In the genomic region with DNA sequence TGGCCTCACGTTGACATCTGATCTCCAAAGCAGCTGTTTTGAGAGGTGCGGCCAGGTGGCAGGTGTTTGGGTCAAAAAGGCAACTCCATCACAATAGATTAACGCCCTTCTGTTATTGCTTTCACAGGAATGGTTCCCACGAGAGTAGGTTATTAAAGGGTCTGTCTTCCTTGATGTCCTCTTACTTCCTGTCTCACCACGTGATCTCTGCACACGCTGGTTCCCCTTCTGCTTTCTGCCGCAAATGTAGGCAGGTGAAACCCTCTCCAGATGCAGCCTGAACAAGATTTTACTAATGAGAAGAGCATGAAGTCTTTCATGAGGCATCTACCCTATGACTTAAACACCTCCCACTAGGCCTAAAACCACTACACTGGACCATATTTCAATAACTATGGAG, we compare ENCODE assay signal across 13 cellular contexts. TPM values are rescaled to one million over a fixed set of nuclear protein-coding genes. Genes with fewer than 3 reads are reported as not detected.
A peak's percentile ranks its signal among the peaks of the same experiment; 100 is the strongest.
DNase-seq lines count a peak whose midpoint lies in the region; ATAC-seq, FAIRE-seq and TF ChIP-seq lines count a peak whose summit lies in the region.
"Had no signal": no experiment of that assay in that cellular context is flagged by ENCODE, and none has a peak within 500 bp of the region (broad histone marks: within the 10 kb centered on the region; RNA-seq: fewer than 3 reads in every experiment).

No MANE protein-coding gene starts in this region.

- H3K4me1 ChIP-seq in H1 (replicated peaks in 1 of 4; ENCODE audit: control insufficient read depth in 3 of 4, insufficient read depth in 4 of 4, low read length in 3 of 4): peaks cover 0 to 7% (median 0%) of the 10 kb centered on the region in 4 experiments; a peak in 2 of 7 replicates
- H3K4me1 ChIP-seq: esophagus squamous epithelium had no signal

- no peak overlapping the region for H2BK120ac ChIP-seq in H1 (replicated peaks; ENCODE audit: low read depth, low read length)

- H2BK20ac ChIP-seq in H1 (ENCODE audit: low read length): no peak overlapping the region

- no peaks in the 10 kb centered on the region for H3K79me1 ChIP-seq in H1 (ENCODE audit: low read depth, low read length)

- H3K18ac ChIP-seq in H1 (ENCODE audit: extremely low read depth, low read length): no peak overlapping the region

- no peak overlapping the region for H2BK15ac ChIP-seq in H1 (ENCODE audit: low read length)

- CTCF ChIA-PET in H1 (lab: Charles Lee; ENCODE audit: partially characterized antibody): interaction anchor here (0.6 to 1.9 kb wide), 9 partner anchors 9 to 98 kb away, joined by 3 to 10 read pairs (median 4); no protein-coding TSS in a partner anchor

- FAIRE-seq in GM18507 (lab: Jason Lieb, UNC) (peak; percentile 74), H1 (lab: Jason Lieb, UNC) (no peak)

- no peak for TF ChIP-seq POLR2A in H1 (IDR thresholded peaks at IDR 0.05; ENCODE audit: control extremely low read depth in 1 of 2, low read depth in 2 of 2, low read length in 2 of 2)

- no peak overlapping the region for H3K27ac ChIP-seq in H1 (ENCODE audit: low read depth, low read length)
- H3K27ac ChIP-seq: esophagus squamous epithelium had no signal

- H4K8ac ChIP-seq in H1 (ENCODE audit: extremely low read depth, insufficient read depth, low read length): no peak overlapping the region

- H2BK5ac ChIP-seq in H1 (ENCODE audit: low read depth, low read length): 0 out of 2 replicates have a peak overlapping the region, but pooled peaks have one; percentile 21

- no peaks in the 10 kb centered on the region for H3K23me2 ChIP-seq in H1 (ENCODE audit: low read depth, low read length)

- H3K56ac ChIP-seq in H1 (replicated peaks; ENCODE audit: insufficient read length, low read depth, low read length): no peak overlapping the region

- no peaks in the 10 kb centered on the region for H3K27me3 ChIP-seq in H1 (replicated peaks in 1 of 4; ENCODE audit: control insufficient read depth in 3 of 4, extremely low read depth in 1 of 4, insufficient read depth in 3 of 4, low read length in 3 of 4)
- H3K27me3 ChIP-seq: esophagus squamous epithelium had no signal

- DNase-seq in DMS53 treated with DMSO at 0.1 percent for 48 hours (lab: John Stamatoyannopoulos, UW; ENCODE audit: unreplicated experiment) (peak; percentile 45), GM18507 (ENCODE audit: extremely low spot score, insufficient read length, low read depth) (no peak), NCI-H510A treated with DMSO at 0.1 percent for 48 hours (lab: John Stamatoyannopoulos, UW) (peak; percentile 70), H1 (ENCODE audit: low read depth in 1 of 2, low spot score in 2 of 2) (no peak), NCI-H1930 (lab: John Stamatoyannopoulos, UW) (no peak), DMS79 (lab: John Stamatoyannopoulos, UW) (no peak)
- DNase-seq: activated CD4-positive, alpha-beta T cell treated with anti-CD3 and anti-CD28 coated beads, Interleukin-2, amount 50 U/mL, for 48 hours; esophagus squamous epithelium; occipital lobe; PC-3; trophoblast cell had no signal

- H3K23ac ChIP-seq in H1 (ENCODE audit: insufficient read length): no peak overlapping the region

- no peak overlapping the region for H3K4me2 ChIP-seq in H1 (ENCODE audit: insufficient read depth in 1 of 2, low read depth in 2 of 2, low read length in 2 of 2)

- H3K4ac ChIP-seq in H1 (replicated peaks; ENCODE audit: insufficient read length, low read depth, low read length): no peak overlapping the region

- H3K14ac ChIP-seq in H1 (ENCODE audit: insufficient read length): no peak overlapping the region

- ATAC-seq in HG03135 (IDR thresholded peaks at IDR 0.05; ENCODE audit: unreplicated experiment): no peak
- no peak for ATAC-seq in HG03159 (IDR thresholded peaks at IDR 0.05; ENCODE audit: unreplicated experiment)
- ATAC-seq: PC-3 had no signal

- no peak overlapping the region for H3K4me3 ChIP-seq in H1 (ENCODE audit: extremely low read depth in 1 of 4, insufficient read depth in 2 of 4, low read depth in 3 of 4, low read length in 4 of 4)
- H3K4me3 ChIP-seq: esophagus squamous epithelium had no signal

- H2AK5ac ChIP-seq in H1 (ENCODE audit: low read depth, low read length): no peak overlapping the region

- no peak overlapping the region for H4K5ac ChIP-seq in H1 (ENCODE audit: insufficient read length, low read depth, low read length)

- 0 out of 2 replicates have a peak overlapping the region, but pooled peaks have one; percentile 60 for H2BK12ac ChIP-seq in H1 (ENCODE audit: low read depth, low read length)

- H3K9ac ChIP-seq in H1 (replicated peaks in 1 of 4; ENCODE audit: extremely low read depth in 1 of 4, low read depth in 3 of 4, low read length in 3 of 4): no peak overlapping the region

- no peak for TF ChIP-seq CTCF in H1 (IDR thresholded peaks at IDR 0.05; ENCODE audit: control extremely low read depth in 1 of 3, insufficient read depth in 1 of 3, low read depth in 1 of 3, low read length in 3 of 3)

- TF ChIP-seq RAD21 in H1 (IDR thresholded peaks at IDR 0.05 in 1 of 2, conservative IDR thresholded peaks at IDR 0.05 in 1 of 2; ENCODE audit: low read depth in 2 of 2, low read length in 2 of 2): no peak

- no peaks in the 10 kb centered on the region for H3K9me3 ChIP-seq in H1 (ENCODE audit: insufficient read depth in 2 of 2, low read depth in 1 of 2, low read length in 1 of 2)

- H3K36me3 ChIP-seq in H1 (ENCODE audit: control insufficient read depth in 2 of 4, insufficient read depth in 4 of 4, low read length in 3 of 4): peaks cover 0 to 11% (median 0%) of the 10 kb centered on the region in 4 experiments; a peak in 1 of 8 replicates

- no peak overlapping the region for H4K91ac ChIP-seq in H1 (replicated peaks; ENCODE audit: insufficient read length, low read length)

- POLR2A ChIA-PET in H1 (lab: Charles Lee; ENCODE audit: partially characterized antibody): interaction anchor here (1.3 to 1.8 kb wide), 2 partner anchors 37 to 40 kb away, joined by 4 to 6 read pairs; partner anchors contain the start of genes ZNF490 and ZNF791

- H2AFZ ChIP-seq in H1 (ENCODE audit: low read length): no peak overlapping the region

- TF ChIP-seq EP300 in H1 (IDR thresholded peaks at IDR 0.05; ENCODE audit: borderline replicate concordance in 1 of 2, low read depth in 2 of 2, low read length in 2 of 2): no peak

- 89% methylated on average over 7 of the region's 7 CpGs; no CpG with 5 or more reads in 1 of the 2 experiments for WGBS in H1 (ENCODE audit: extremely low coverage in 1 of 2, insufficient coverage in 1 of 2, insufficient read length in 1 of 2, insufficient replicate concordance in 2 of 2, low coverage in 1 of 2, low lambda C conversion rate in 2 of 2, missing lambda C conversion rate in 1 of 2), 2 experiments

- no peaks in the 10 kb centered on the region for H3K79me2 ChIP-seq in H1 (ENCODE audit: control insufficient read depth in 1 of 2, insufficient read depth in 2 of 2, low read length in 2 of 2)

- no peaks in the 10 kb centered on the region for H4K20me1 ChIP-seq in H1 (replicated peaks in 1 of 2; ENCODE audit: control insufficient read depth in 1 of 2, insufficient read depth in 2 of 2, low read length in 2 of 2)

TF ChIP-seq in H1, 55 proteins besides CTCF, POLR2A, EP300 and RAD21 (continues in another document):
- TF ChIP-seq TCF12 (IDR thresholded peaks at IDR 0.05; ENCODE audit: low read depth, low read length): 0 out of 2 replicates have a peak, but pooled peaks have one; percentile 16
- TF ChIP-seq EGR1 (IDR thresholded peaks at IDR 0.05; ENCODE audit: borderline replicate concordance, low read depth, low read length): no peak
- TF ChIP-seq MAFK (IDR thresholded peaks at IDR 0.05; ENCODE audit: low read depth, low read length): no peak
- TF ChIP-seq FOSL1 (IDR thresholded peaks at IDR 0.05; ENCODE audit: insufficient read depth, low read depth, low read length): no peak
- TF ChIP-seq TAF1 (IDR thresholded peaks at IDR 0.05; ENCODE audit: low read depth, low read length): no peak
- TF ChIP-seq, protein P1, sequence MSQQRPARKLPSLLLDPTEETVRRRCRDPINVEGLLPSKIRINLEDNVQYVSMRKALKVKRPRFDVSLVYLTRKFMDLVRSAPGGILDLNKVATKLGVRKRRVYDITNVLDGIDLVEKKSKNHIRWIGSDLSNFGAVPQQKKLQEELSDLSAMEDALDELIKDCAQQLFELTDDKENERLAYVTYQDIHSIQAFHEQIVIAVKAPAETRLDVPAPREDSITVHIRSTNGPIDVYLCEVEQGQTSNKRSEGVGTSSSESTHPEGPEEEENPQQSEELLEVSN (IDR thresholded peaks at IDR 0.05): 0 out of 2 replicates have a peak, but pooled peaks have one; percentile 13
- no peak for TF ChIP-seq NANOG (IDR thresholded peaks at IDR 0.05; ENCODE audit: insufficient read depth, low read depth, low read length, poor library complexity, severe bottlenecking)

RNA-seq across cellular contexts. Expression of gene ZNF564, which starts 22.8 kb away (rescaled TPM):
- 7.8 and 10.4 TPM in 2 replicates for total RNA-seq in H1 (2021; fragmentation: NEBNext Ultra II Directional; extraction: Animal tissue kit (Norgen Biotek cat#: 25700))
- polyA plus RNA-seq in H1 (2011; rRNA removed): 0.89 and 0.91 TPM in 2 replicates
- 1.8 TPM for polyA plus RNA-seq in H1 (2011; cell fraction: cytosol; rRNA removed)
- polyA plus RNA-seq in H1 (2011; cell fraction: nucleus; rRNA removed): 2.8 TPM
- polyA plus RNA-seq in H1 (2012, experiment 1 of 2): 2.1 to 3.1 TPM (median 2.2 TPM) in 4 replicates
- polyA plus RNA-seq in H1 (2012, experiment 2 of 2): 0.37 TPM
- polyA plus RNA-seq in H1 (2013, experiment 1 of 2): 2.8 TPM
- 2.5 TPM for polyA plus RNA-seq in H1 (2013, experiment 2 of 2)
- 5.0 and 10.0 TPM in 2 replicates for polyA minus RNA-seq in H1 (2011; rRNA and poly(A)+ RNA removed)
- polyA minus RNA-seq in H1 (2011; cell fraction: cytosol; rRNA and poly(A)+ RNA removed): 5.6 TPM
- polyA minus RNA-seq in H1 (2011; cell fraction: nucleus; rRNA and poly(A)+ RNA removed): 21.2 TPM

RNA-seq across cellular contexts. Expression of gene ZNF490, which starts 36.6 kb away (rescaled TPM):
- total RNA-seq in H1 (2021; fragmentation: NEBNext Ultra II Directional; extraction: Animal tissue kit (Norgen Biotek cat#: 25700)): 9.0 TPM in 2 replicates
- 1.6 and 1.7 TPM in 2 replicates for polyA plus RNA-seq in H1 (2011; rRNA removed)
- 1.5 TPM for polyA plus RNA-seq in H1 (2011; cell fraction: cytosol; rRNA removed)
- polyA plus RNA-seq in H1 (2011; cell fraction: nucleus; rRNA removed): 1.4 TPM
- 1.2 to 2.3 TPM (median 1.3 TPM) in 4 replicates for polyA plus RNA-seq in H1 (2012, experiment 1 of 2)
- 0.22 TPM for polyA plus RNA-seq in H1 (2012, experiment 2 of 2)
- 2.8 TPM for polyA plus RNA-seq in H1 (2013, experiment 1 of 2)
- polyA plus RNA-seq in H1 (2013, experiment 2 of 2): 2.8 TPM
- polyA minus RNA-seq in H1 (2011; rRNA and poly(A)+ RNA removed): 10.6 and 13.2 TPM in 2 replicates
- 6.1 TPM for polyA minus RNA-seq in H1 (2011; cell fraction: cytosol; rRNA and poly(A)+ RNA removed)
- 15.6 TPM for polyA minus RNA-seq in H1 (2011; cell fraction: nucleus; rRNA and poly(A)+ RNA removed)

RNA-seq across cellular contexts. Expression of gene ZNF791, which starts 36.7 kb away (rescaled TPM):
- 18.6 and 20.1 TPM in 2 replicates for total RNA-seq in H1 (2021; fragmentation: NEBNext Ultra II Directional; extraction: Animal tissue kit (Norgen Biotek cat#: 25700))
- polyA plus RNA-seq in H1 (2011; rRNA removed): 3.1 and 4.1 TPM in 2 replicates
- polyA plus RNA-seq in H1 (2011; cell fraction: cytosol; rRNA removed): 5.3 TPM
- polyA plus RNA-seq in H1 (2011; cell fraction: nucleus; rRNA removed): 3.8 TPM
- polyA plus RNA-seq in H1 (2012, experiment 1 of 2): 6.1 to 13.6 TPM (median 9.8 TPM) in 4 replicates
- polyA plus RNA-seq in H1 (2012, experiment 2 of 2): 0.85 TPM
- 16.6 TPM for polyA plus RNA-seq in H1 (2013, experiment 1 of 2)
- 16.9 TPM for polyA plus RNA-seq in H1 (2013, experiment 2 of 2)
- polyA minus RNA-seq in H1 (2011; rRNA and poly(A)+ RNA removed): 9.6 and 15.5 TPM in 2 replicates
- 31.8 TPM for polyA minus RNA-seq in H1 (2011; cell fraction: cytosol; rRNA and poly(A)+ RNA removed)
- 16.3 TPM for polyA minus RNA-seq in H1 (2011; cell fraction: nucleus; rRNA and poly(A)+ RNA removed)

Comparison
In these comparisons a context has a peak if more than half of its experiments do, and no peak if none do; other contexts are left out.
1. DNase-seq: peak in DMS53 treated with DMSO at 0.1 percent for 48 hours (single experiment) and NCI-H510A treated with DMSO at 0.1 percent for 48 hours (single experiment); none in GM18507 (single experiment), H1 (0 of 2), NCI-H1930 (0 of 2) and DMS79 (single experiment).